In the genomic region with DNA sequence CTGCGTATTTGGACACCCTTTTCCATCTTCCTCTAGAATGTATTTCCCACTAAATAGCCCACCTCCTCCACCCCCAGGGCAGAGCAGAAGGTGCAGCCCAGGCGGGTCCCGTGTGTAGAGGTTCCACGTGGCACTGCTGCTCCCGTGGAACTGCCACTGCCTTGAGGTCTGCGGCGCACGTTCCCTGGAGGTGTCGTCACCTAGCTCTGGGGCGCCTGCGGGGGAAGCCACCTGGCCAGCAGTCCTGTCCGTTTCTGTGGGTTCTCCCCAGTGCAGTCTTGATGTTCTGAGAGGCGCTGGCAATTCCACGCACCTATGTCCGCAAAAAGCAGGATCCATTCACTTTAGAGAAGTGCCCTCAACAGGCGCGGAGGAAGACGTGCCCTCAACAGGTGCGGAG, we compare ENCODE assay signal across 23 cellular contexts. TPM values are rescaled to one million over a fixed set of nuclear protein-coding genes. Genes with fewer than 3 reads are reported as not detected.
DNase-seq lines count a peak whose midpoint lies in the region; ATAC-seq, FAIRE-seq and TF ChIP-seq lines count a peak whose summit lies in the region.
"Had no signal": no experiment of that assay in that cellular context is flagged by ENCODE, and none has a peak within 500 bp of the region (broad histone marks: within the 10 kb centered on the region; RNA-seq: fewer than 3 reads in every experiment).

No MANE protein-coding gene starts in this region.

- TF ChIP-seq POLR2A in K562 (conservative IDR thresholded peaks at IDR 0.05) (no peak), spleen (IDR thresholded peaks at IDR 0.05) (no peak)

- H3K4me3 Mint-ChIP-seq in activated CD8-positive, alpha-beta T cell treated with anti-CD3 and anti-CD28 coated beads for 36 hours: no peak overlapping the region
- H3K4me3 Mint-ChIP-seq in activated CD8-positive, alpha-beta T cell treated with anti-CD3 and anti-CD28 coated beads, Interleukin-2, amount 10 ng/mL, durations not matched to agents 7 days and 5 days: no peak overlapping the region
- H3K4me3 Mint-ChIP-seq: CD14-positive monocyte; CD4-positive, alpha-beta memory T cell; GM23338; HFFc6; IgD-negative memory B cell had no signal

- no peak for TF ChIP-seq CTCF in activated CD8-positive, alpha-beta T cell treated with anti-CD3 and anti-CD28 coated beads for 36 hours (IDR thresholded peaks at IDR 0.05)
- TF ChIP-seq CTCF in K562 (IDR thresholded peaks at IDR 0.05 in 2 of 3, conservative IDR thresholded peaks at IDR 0.05 in 1 of 3; ENCODE audit: insufficient read depth in 2 of 3, low read depth in 1 of 3, low read length in 3 of 3): no peak
- no peak for TF ChIP-seq CTCF in spleen (IDR thresholded peaks at IDR 0.05 in 8 of 11, conservative IDR thresholded peaks at IDR 0.05 in 3 of 11)
- TF ChIP-seq CTCF in GM13976 (IDR thresholded peaks at IDR 0.05; ENCODE audit: borderline replicate concordance, control extremely low read depth, extremely low read depth, insufficient read depth, missing control alignments): no peak

- peak overlapping the region; percentile 11 for H3K27ac Mint-ChIP-seq in activated CD8-positive, alpha-beta T cell treated with anti-CD3 and anti-CD28 coated beads for 36 hours
- H3K27ac Mint-ChIP-seq in activated CD8-positive, alpha-beta T cell treated with anti-CD3 and anti-CD28 coated beads, Interleukin-2, amount 10 ng/mL, durations not matched to agents 7 days and 5 days: no peak overlapping the region
- H3K27ac Mint-ChIP-seq: GM23338, HFFc6 had no signal

- peaks cover 31% of the 10 kb centered on the region; the same call in 2 of the 3 replicates for H3K36me3 ChIP-seq in K562 (ENCODE audit: control insufficient read depth, insufficient read depth, low read length)
- peaks cover 0 to 78% (median 32%) of the 10 kb centered on the region in 6 donors for H3K36me3 ChIP-seq in spleen

- in situ Hi-C loops in K562 (cut with MboI) (no loop called here), GM13976 (cut with MboI; ENCODE audit: low sequenced_read_pairs, unreplicated experiment) (no loop called here)

- H3K27ac ChIP-seq in right cardiac atrium (ENCODE audit: low read length) (no peak overlapping the region), K562 (ENCODE audit: extremely low read depth, low read depth, low read length) (no peak overlapping the region), spleen (no peak overlapping the region)
- H3K27ac ChIP-seq: 22Rv1, A549, BLaER1, HL-60 had no signal

- no peaks in the 10 kb centered on the region for H3K9me1 ChIP-seq in K562 (ENCODE audit: control insufficient read depth, insufficient read depth, low read length)

- H3K27me3 ChIP-seq in right cardiac atrium (ENCODE audit: control insufficient read depth, insufficient read depth) (no peaks in the 10 kb centered on the region), K562 (ENCODE audit: control insufficient read depth in 2 of 2, insufficient read depth in 2 of 2, low read length in 2 of 2) (no peaks in the 10 kb centered on the region), spleen (replicated peaks in 1 of 7) (no peaks in the 10 kb centered on the region)
- H3K27me3 ChIP-seq: BLaER1 had no signal

- no peak for DNase-seq in activated CD8-positive, alpha-beta T cell treated with anti-CD3 and anti-CD28 coated beads for 36 hours
- DNase-seq in activated CD8-positive, alpha-beta T cell treated with anti-CD3 and anti-CD28 coated beads, Interleukin-2, amount 10 ng/mL, durations not matched to agents 7 days and 5 days: no peak
- peak; percentile 73 for DNase-seq in cardiac septum (ENCODE audit: low spot score)
- DNase-seq in right cardiac atrium: no peak
- no peak for DNase-seq in K562 (ENCODE audit: extremely low read depth in 1 of 4, low spot score in 3 of 4)
- peak; percentile 74 for DNase-seq in spleen
- no peak for DNase-seq in GM13976 (ENCODE audit: low spot score)
- DNase-seq: CD4-positive, alpha-beta memory T cell; DMS153; DMS79; GF-D8; HCEC 1CT; HFFc6 had no signal

- no peaks in the 10 kb centered on the region for H3K9me3 Mint-ChIP-seq in activated CD8-positive, alpha-beta T cell treated with anti-CD3 and anti-CD28 coated beads for 36 hours
- no peaks in the 10 kb centered on the region for H3K9me3 Mint-ChIP-seq in activated CD8-positive, alpha-beta T cell treated with anti-CD3 and anti-CD28 coated beads, Interleukin-2, amount 10 ng/mL, durations not matched to agents 7 days and 5 days (ENCODE audit: insufficient read depth)
- H3K9me3 Mint-ChIP-seq: CD4-positive, alpha-beta memory T cell; HFFc6; IgD-negative memory B cell had no signal

- peaks cover 4% of the 10 kb centered on the region; the same call in 1 of the 2 replicates for H4K20me1 ChIP-seq in K562 (replicated peaks; ENCODE audit: control insufficient read depth, insufficient read depth, low read length)

- intact Hi-C loops in activated CD8-positive, alpha-beta T cell treated with anti-CD3 and anti-CD28 coated beads for 36 hours (cut with micrococcal nuclease): no loop called here
- intact Hi-C loops in cardiac septum (cut with DNase I) (no loop called here), right cardiac atrium (cut with DNase I) (no loop called here), K562 (cut with micrococcal nuclease) (no loop called here), spleen (cut with DNase I; ENCODE audit: low total_unique reads) (no loop called here)

- peaks cover 10% of the 10 kb centered on the region for H3K4me1 Mint-ChIP-seq in activated CD8-positive, alpha-beta T cell treated with anti-CD3 and anti-CD28 coated beads for 36 hours (ENCODE audit: low read depth)
- H3K4me1 Mint-ChIP-seq in activated CD8-positive, alpha-beta T cell treated with anti-CD3 and anti-CD28 coated beads, Interleukin-2, amount 10 ng/mL, durations not matched to agents 7 days and 5 days (ENCODE audit: low read depth): peaks cover 11% of the 10 kb centered on the region
- H3K4me1 Mint-ChIP-seq: CD14-positive monocyte, IgD-negative memory B cell had no signal

- FAIRE-seq in K562 (lab: Jason Lieb, UNC): no peak
- FAIRE-seq: A549, GM19239, H54 had no signal

- no peak overlapping the region for H2AFZ ChIP-seq in K562 (ENCODE audit: low read depth, low read length)
- H2AFZ ChIP-seq: GM23338 had no signal

- H3K79me2 ChIP-seq in K562 (ENCODE audit: control insufficient read depth, insufficient read depth, low read length): no peaks in the 10 kb centered on the region

- TF ChIP-seq RAD21 in K562 (CRISPR knock-in tag; conservative IDR thresholded peaks at IDR 0.05 in 1 of 2, IDR thresholded peaks at IDR 0.05 in 1 of 2): no peak

- CTCF ChIA-PET in activated CD8-positive, alpha-beta T cell treated with anti-CD3 and anti-CD28 coated beads for 36 hours (lab: Charles Lee): no interaction called here
- CTCF ChIA-PET in activated CD8-positive, alpha-beta T cell treated with anti-CD3 and anti-CD28 coated beads, Interleukin-2, amount 10 ng/mL, durations not matched to agents 7 days and 5 days (lab: Charles Lee): no interaction called here
- CTCF ChIA-PET in K562 (lab: Yijun Ruan, JAX; ENCODE audit: low intra/inter-chr PET ratio): no interaction called here

- H3K27me3 Mint-ChIP-seq in activated CD8-positive, alpha-beta T cell treated with anti-CD3 and anti-CD28 coated beads for 36 hours: no peaks in the 10 kb centered on the region
- H3K27me3 Mint-ChIP-seq in activated CD8-positive, alpha-beta T cell treated with anti-CD3 and anti-CD28 coated beads, Interleukin-2, amount 10 ng/mL, durations not matched to agents 7 days and 5 days (ENCODE audit: low read depth): no peaks in the 10 kb centered on the region
- H3K27me3 Mint-ChIP-seq: CD4-positive, alpha-beta memory T cell; IgD-negative memory B cell had no signal

- no peak for ATAC-seq in activated CD8-positive, alpha-beta T cell treated with anti-CD3 and anti-CD28 coated beads for 36 hours
- no peak for ATAC-seq in activated CD8-positive, alpha-beta T cell treated with anti-CD3 and anti-CD28 coated beads, Interleukin-2, amount 10 ng/mL, durations not matched to agents 7 days and 5 days
- no peak for ATAC-seq in right cardiac atrium
- ATAC-seq in K562: no peak
- no peak for ATAC-seq in GM19397 (IDR thresholded peaks at IDR 0.05; ENCODE audit: unreplicated experiment)

- H3K9ac ChIP-seq in K562 (ENCODE audit: insufficient read depth in 1 of 2, low read depth in 2 of 2, low read length in 2 of 2): no peak overlapping the region
- H3K9ac ChIP-seq: BLaER1 had no signal

- H3K4me3 ChIP-seq in right cardiac atrium (ENCODE audit: low read length) (no peak overlapping the region), K562 (no peak overlapping the region), spleen (no peak overlapping the region)
- H3K4me3 ChIP-seq: A549, BLaER1, GM23338 had no signal

- no TSS peak for BruUV-seq in K562 (replicated peaks; lab: Mats Ljungman, UMichigan)

- TF ChIP-seq EP300 in K562 (IDR thresholded peaks at IDR 0.05; ENCODE audit: low read length): no peak

- peaks cover 29% of the 10 kb centered on the region for H3K36me3 Mint-ChIP-seq in activated CD8-positive, alpha-beta T cell treated with anti-CD3 and anti-CD28 coated beads for 36 hours (ENCODE audit: low read depth)
- peaks cover 36% of the 10 kb centered on the region for H3K36me3 Mint-ChIP-seq in activated CD8-positive, alpha-beta T cell treated with anti-CD3 and anti-CD28 coated beads, Interleukin-2, amount 10 ng/mL, durations not matched to agents 7 days and 5 days (ENCODE audit: low read depth)

- POLR2A ChIA-PET in activated CD8-positive, alpha-beta T cell treated with anti-CD3 and anti-CD28 coated beads for 36 hours (lab: Charles Lee): no interaction called here
- POLR2A ChIA-PET in activated CD8-positive, alpha-beta T cell treated with anti-CD3 and anti-CD28 coated beads, Interleukin-2, amount 10 ng/mL, durations not matched to agents 7 days and 5 days (lab: Charles Lee): no interaction called here
- POLR2A ChIA-PET in K562 (lab: Yijun Ruan, JAX): no interaction called here

- WGBS in right cardiac atrium: 90% methylated on average over 19 of the region's 19 CpGs
- WGBS in K562 (ENCODE audit: insufficient coverage, low coverage, missing lambda C conversion rate): 71% methylated on average over 8 of the region's 19 CpGs
- WGBS in spleen, 5 donors: 90 to 93% (median 92%) methylated on average over 18 to 19 of the region's 19 CpGs

- no peaks in the 10 kb centered on the region for H3K9me3 ChIP-seq in right cardiac atrium (ENCODE audit: control insufficient read depth, low read length)
- no peaks in the 10 kb centered on the region for H3K9me3 ChIP-seq in K562 (replicated peaks; ENCODE audit: control insufficient read depth, insufficient read depth, low read depth, low read length)
- no peaks in the 10 kb centered on the region for H3K9me3 ChIP-seq in spleen
- H3K9me3 ChIP-seq: A549, BLaER1 had no signal

- H3K4me1 ChIP-seq in right cardiac atrium (ENCODE audit: control insufficient read depth, insufficient read depth, low read length) (no peaks in the 10 kb centered on the region), K562 (replicated peaks in 1 of 2; ENCODE audit: control insufficient read depth in 2 of 2, insufficient read depth in 2 of 2, low read length in 2 of 2) (peaks cover 9 to 29% of the 10 kb centered on the region in 2 experiments), spleen (peaks cover 0 to 7% (median under 1%) of the 10 kb centered on the region in 6 donors)
- H3K4me1 ChIP-seq: A549 had no signal

- H3K4me2 ChIP-seq in K562 (ENCODE audit: insufficient read depth, low read length): no peak overlapping the region
- H3K4me2 ChIP-seq: A549, GM23338 had no signal

RNA-seq across cellular contexts. Expression of a gene that starts 21.9 kb away (rescaled TPM):
- total RNA-seq in activated CD8-positive, alpha-beta T cell treated with anti-CD3 and anti-CD28 coated beads for 36 hours: 100 to 1,000 TPM; 207 to 216 TPM
- 10 to 100 TPM; 61.5 to 62.9 TPM for total RNA-seq in activated CD8-positive, alpha-beta T cell treated with anti-CD3 and anti-CD28 coated beads, Interleukin-2, amount 10 ng/mL, durations not matched to agents 7 days and 5 days
- total RNA-seq in cardiac septum (112 TPM), right cardiac atrium (100 to 1,000 TPM in 1 of 4 donors, 10 to 100 TPM in 3; 73.2 to 114 (median 92.2) TPM), K562 (2014; rRNA removed) (76.1 and 83.0 TPM in 2 replicates), K562 (2014; rRNA removed; fragmentation: Illumina TruSeq; extraction: Trizol) (39.7 and 40.7 TPM in 2 replicates), K562 (2015; rRNA removed; fragmentation: Illumina TruSeq; extraction: Trizol) (25.0 and 25.9 TPM in 2 replicates), K562 (2021) (41.7 and 42.2 TPM in 2 replicates), spleen (10 to 100 TPM; 13.9 to 42.6 (median 36.9) TPM)
- polyA plus RNA-seq in right cardiac atrium (64.8 TPM), K562 (2011; rRNA removed) (119 and 124 TPM in 2 replicates), K562 (2014; fragmentation: Illumina TruSeq; extraction: Trizol) (46.9 and 54.9 TPM in 2 replicates), K562 (2014; fragmentation: Nextera tagmentation; extraction: Ambion mirVana) (10 to 100 TPM in 1 of 2 experiments, 1 to 10 TPM in 1; 9.2 to 10.7 TPM), K562 (2014; rRNA removed) (68.9 and 75.9 TPM in 2 replicates), spleen (1 to 10 TPM; 4.2 to 8.4 (median 6.4) TPM)
- total RNA-seq in K562 (2011; cell fraction: chromatin; rRNA removed; ENCODE audit: low replicate concordance): 61.4 and 70.7 TPM in 2 replicates
- total RNA-seq in K562 (2011; cell fraction: nucleolus; rRNA removed): 53.2 and 63.7 TPM in 2 replicates
- total RNA-seq in K562 (2011; cell fraction: nucleoplasm; rRNA removed): 62.1 and 64.4 TPM in 2 replicates
- 114 and 117 TPM in 2 replicates for polyA plus RNA-seq in K562 (2011; cell fraction: cytosol; rRNA removed)
- polyA plus RNA-seq in K562 (2011; cell fraction: nucleus; rRNA removed): 136 and 157 TPM in 2 replicates
- 28.7 and 29.5 TPM in 2 replicates for polyA plus RNA-seq in K562 (2012)
- polyA minus RNA-seq in K562 (2011; rRNA and poly(A)+ RNA removed): 42.4 and 53.7 TPM in 2 replicates
- polyA minus RNA-seq in K562 (2011; cell fraction: cytosol; rRNA and poly(A)+ RNA removed): 32.0 and 69.4 TPM in 2 replicates
- polyA minus RNA-seq in K562 (2011; cell fraction: nucleus; rRNA and poly(A)+ RNA removed): 33.0 and 56.2 TPM in 2 replicates

RNA-seq across cellular contexts. Expression of a gene that starts 59.0 kb away (rescaled TPM):
- 10 to 100 TPM; 31.6 to 32.3 TPM for total RNA-seq in activated CD8-positive, alpha-beta T cell treated with anti-CD3 and anti-CD28 coated beads for 36 hours
- 10 to 100 TPM; 36.5 to 37.5 TPM for total RNA-seq in activated CD8-positive, alpha-beta T cell treated with anti-CD3 and anti-CD28 coated beads, Interleukin-2, amount 10 ng/mL, durations not matched to agents 7 days and 5 days
- total RNA-seq in cardiac septum (35.3 TPM), right cardiac atrium (10 to 100 TPM; 30.1 to 38.2 (median 36.2) TPM), K562 (2014; rRNA removed) (26.8 and 28.0 TPM in 2 replicates), K562 (2014; rRNA removed; fragmentation: Illumina TruSeq; extraction: Trizol) (22.2 and 23.9 TPM in 2 replicates), K562 (2015; rRNA removed; fragmentation: Illumina TruSeq; extraction: Trizol) (32.0 and 32.5 TPM in 2 replicates), K562 (2021) (29.9 and 31.3 TPM in 2 replicates), spleen (10 to 100 TPM; 28.0 to 41.2 (median 35.3) TPM)
- polyA plus RNA-seq in right cardiac atrium (33.9 TPM), K562 (2011; rRNA removed) (31.2 and 37.0 TPM in 2 replicates), K562 (2014; fragmentation: Illumina TruSeq; extraction: Trizol) (23.6 and 26.8 TPM in 2 replicates), K562 (2014; fragmentation: Nextera tagmentation; extraction: Ambion mirVana) (1 to 10 TPM; 1.9 to 5.1 TPM), K562 (2014; rRNA removed) (35.1 and 35.6 TPM in 2 replicates), spleen (10 to 100 TPM; 15.6 to 21.0 (median 17.3) TPM)
- 76.3 and 99.7 TPM in 2 replicates for total RNA-seq in K562 (2011; cell fraction: chromatin; rRNA removed; ENCODE audit: low replicate concordance)
- total RNA-seq in K562 (2011; cell fraction: nucleolus; rRNA removed): 34.7 and 41.2 TPM in 2 replicates
- total RNA-seq in K562 (2011; cell fraction: nucleoplasm; rRNA removed): 42.2 and 48.0 TPM in 2 replicates
- polyA plus RNA-seq in K562 (2011; cell fraction: cytosol; rRNA removed): 30.3 TPM in 2 replicates
- 59.2 and 67.7 TPM in 2 replicates for polyA plus RNA-seq in K562 (2011; cell fraction: nucleus; rRNA removed)
- polyA plus RNA-seq in K562 (2012): 25.0 and 26.8 TPM in 2 replicates
- polyA minus RNA-seq in K562 (2011; rRNA and poly(A)+ RNA removed): 35.7 and 36.8 TPM in 2 replicates
- polyA minus RNA-seq in K562 (2011; cell fraction: cytosol; rRNA and poly(A)+ RNA removed): 19.0 and 19.1 TPM in 2 replicates
- polyA minus RNA-seq in K562 (2011; cell fraction: nucleus; rRNA and poly(A)+ RNA removed): 24.1 and 29.9 TPM in 2 replicates

Comparison
In these comparisons a context has a peak if more than half of its experiments do, and no peak if none do; other contexts are left out.
1. DNase-seq: peak in cardiac septum (single experiment) and spleen (single experiment); none in activated CD8-positive, alpha-beta T cell treated with anti-CD3 and anti-CD28 coated beads for 36 hours (single experiment), activated CD8-positive, alpha-beta T cell treated with anti-CD3 and anti-CD28 coated beads, Interleukin-2, amount 10 ng/mL, durations not matched to agents 7 days and 5 days (single experiment), right cardiac atrium (0 of 3), K562 (0 of 4) and GM13976 (single experiment).